12 cellular contexts compared by ENCODE assay signal in the genomic region with DNA sequence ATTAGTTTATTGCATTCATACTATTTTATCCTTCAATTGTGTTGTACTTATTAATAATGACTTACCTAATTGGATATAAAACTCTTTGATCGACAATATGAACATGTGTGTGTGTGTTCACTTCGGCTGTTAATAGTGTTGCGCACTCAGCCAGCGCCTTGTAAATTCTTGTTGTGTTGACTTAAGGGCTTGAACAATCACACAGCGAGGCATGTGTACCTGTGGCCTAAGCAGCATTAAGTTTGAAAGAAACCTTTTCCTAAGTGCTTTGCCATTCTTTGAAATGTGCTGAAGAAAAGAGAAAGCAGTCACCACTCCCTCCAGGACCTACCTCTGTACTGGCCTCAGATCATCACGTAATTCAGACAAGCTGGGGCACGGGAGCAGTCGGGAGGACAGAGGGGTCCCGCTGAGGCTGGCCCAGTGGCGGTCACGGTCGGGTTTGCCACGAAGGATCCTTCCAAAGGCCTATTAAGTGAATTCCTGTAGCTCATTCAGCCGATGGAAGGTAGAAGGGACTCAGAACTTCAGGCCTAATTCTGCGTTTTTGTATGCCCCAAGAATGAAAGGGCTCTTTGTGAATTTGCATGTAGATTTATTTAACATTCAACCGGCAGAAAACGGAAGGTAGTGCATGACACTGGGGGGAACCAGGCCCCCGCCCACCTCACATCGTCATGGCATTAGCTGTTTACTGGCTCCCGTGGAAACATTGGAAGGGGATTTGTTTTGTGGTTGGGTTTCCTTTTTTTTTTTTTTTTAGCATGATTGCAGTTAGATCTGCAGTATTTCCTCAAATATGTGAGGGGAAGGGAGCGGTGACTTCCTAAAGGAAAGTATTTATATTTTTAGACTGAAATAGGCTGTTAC.
DNase-seq lines count a peak whose midpoint lies in the region; ATAC-seq and TF ChIP-seq lines count a peak whose summit lies in the region.
"Had no signal": no experiment of that assay in that cellular context is flagged by ENCODE, and none has a peak within 500 bp of the region (broad histone marks: within the 10 kb centered on the region; RNA-seq: fewer than 3 reads in every experiment).

No MANE protein-coding gene starts in this region.

- H3K9me3 Mint-ChIP-seq in brain (no peaks in the 10 kb centered on the region), progenitor cell of endocrine pancreas (ENCODE audit: low read depth) (no peaks in the 10 kb centered on the region)
- H3K9me3 Mint-ChIP-seq: activated naive CD8-positive, alpha-beta T cell treated with anti-CD3 and anti-CD28 coated beads, Interleukin-2, amount 10 ng/mL, durations not matched to agents 7 days and 5 days; T-helper 1 cell treated with Interleukin-12 subunit alpha and Interleukin-12 subunit beta and Interleukin-4 antibody, amounts not matched to agents 30 μg/mL and 1 μg/mL, for 36 hours had no signal

- peaks cover 12% of the 10 kb centered on the region for H3K4me1 Mint-ChIP-seq in brain
- H3K4me1 Mint-ChIP-seq in progenitor cell of endocrine pancreas (ENCODE audit: low read depth) = peaks cover 12% of the 10 kb centered on the region
- H3K4me1 Mint-ChIP-seq: activated naive CD8-positive, alpha-beta T cell treated with anti-CD3 and anti-CD28 coated beads, Interleukin-2, amount 10 ng/mL, durations not matched to agents 7 days and 5 days had no signal

- intact Hi-C loops in left ventricle myocardium superior (cut with micrococcal nuclease) = no loop called here

- TF ChIP-seq CTCF in brain (conservative IDR thresholded peaks at IDR 0.05) (no peak), progenitor cell of endocrine pancreas (IDR thresholded peaks at IDR 0.05; ENCODE audit: unreplicated experiment) (no peak), GM10266 (IDR thresholded peaks at IDR 0.05; ENCODE audit: control insufficient read depth, insufficient read depth, low read depth, missing control alignments) (no peak)

- H3K36me3 Mint-ChIP-seq in brain (no peaks in the 10 kb centered on the region), progenitor cell of endocrine pancreas (ENCODE audit: insufficient read depth) (no peaks in the 10 kb centered on the region)
- H3K36me3 Mint-ChIP-seq: activated naive CD8-positive, alpha-beta T cell treated with anti-CD3 and anti-CD28 coated beads, Interleukin-2, amount 10 ng/mL, durations not matched to agents 7 days and 5 days had no signal

- H3K27me3 Mint-ChIP-seq in brain = peaks cover 3% of the 10 kb centered on the region
- no peaks in the 10 kb centered on the region for H3K27me3 Mint-ChIP-seq in progenitor cell of endocrine pancreas

- H3K27ac Mint-ChIP-seq in brain = peak overlapping the region; percentile 22 to 81 (median 73)
- peak overlapping the region; percentile 29 for H3K27ac Mint-ChIP-seq in progenitor cell of endocrine pancreas
- H3K27ac Mint-ChIP-seq: activated naive CD8-positive, alpha-beta T cell treated with anti-CD3 and anti-CD28 coated beads, Interleukin-2, amount 10 ng/mL, durations not matched to agents 7 days and 5 days; T-helper 1 cell treated with Interleukin-12 subunit alpha and Interleukin-12 subunit beta and Interleukin-4 antibody, amounts not matched to agents 30 μg/mL and 1 μg/mL, for 36 hours had no signal

- ATAC-seq in left ventricle myocardium superior (peak; percentile 80), GM21717 (IDR thresholded peaks at IDR 0.05; ENCODE audit: unreplicated experiment) (no peak)
- ATAC-seq: left lobe of liver had no signal

- H3K4me3 Mint-ChIP-seq in brain = peak overlapping the region in 4 of 5 experiments; percentile 14 to 68 (median 36)
- no peak overlapping the region for H3K4me3 Mint-ChIP-seq in progenitor cell of endocrine pancreas (ENCODE audit: low read depth)
- H3K4me3 Mint-ChIP-seq: activated naive CD8-positive, alpha-beta T cell treated with anti-CD3 and anti-CD28 coated beads, Interleukin-2, amount 10 ng/mL, durations not matched to agents 7 days and 5 days; T-helper 1 cell treated with Interleukin-12 subunit alpha and Interleukin-12 subunit beta and Interleukin-4 antibody, amounts not matched to agents 30 μg/mL and 1 μg/mL, for 36 hours had no signal

- DNase-seq in CD1c-positive myeloid dendritic cell (ENCODE audit: extremely low spot score) (peak; percentile 60), left ventricle myocardium superior (peak; percentile 59), progenitor cell of endocrine pancreas (ENCODE audit: low spot score, unreplicated experiment) (no peak), DMS53 treated with DMSO at 0.1 percent for 48 hours (lab: John Stamatoyannopoulos, UW; ENCODE audit: unreplicated experiment) (no peak), GM10266 (ENCODE audit: extremely low spot score) (no peak), GF-D8 (lab: John Stamatoyannopoulos, UW) (no peak)
- DNase-seq: activated naive CD8-positive, alpha-beta T cell treated with anti-CD3 and anti-CD28 coated beads, Interleukin-2, amount 10 ng/mL, durations not matched to agents 7 days and 5 days; NCI-H187 had no signal

Comparison
In these comparisons a context has a peak if more than half of its experiments do, and no peak if none do; other contexts are left out.
1. DNase-seq: peak in CD1c-positive myeloid dendritic cell (single experiment) and left ventricle myocardium superior (single experiment); none in progenitor cell of endocrine pancreas (single experiment), DMS53 treated with DMSO at 0.1 percent for 48 hours (single experiment), GM10266 (single experiment) and GF-D8 (single experiment).